ENCODE assay signal across 17 cellular contexts in genomic region chr5:136309932-136310598, GRCh38. TPM values are rescaled to one million over a fixed set of nuclear protein-coding genes. Genes with fewer than 3 reads are reported as not detected.
DNase-seq lines count a peak whose midpoint lies in the region; ATAC-seq and TF ChIP-seq lines count a peak whose summit lies in the region.
"Had no signal": no experiment of that assay in that cellular context is flagged by ENCODE, and none has a peak within 500 bp of the region (broad histone marks: within the 10 kb centered on the region; RNA-seq: fewer than 3 reads in every experiment).

No MANE protein-coding gene starts in this region.

- TF ChIP-seq CTCF in spleen (IDR thresholded peaks at IDR 0.05 in 8 of 11, conservative IDR thresholded peaks at IDR 0.05 in 3 of 11) = no peak

- no peak overlapping the region for H3K4me3 Mint-ChIP-seq in stimulated activated naive B cell treated with anti-CD40 and anti-IgM and Interleukin-4, amounts not matched to agents 10 μg/mL and 1 μg/mL and 100 μg/mL, for 72 hours
- H3K4me3 Mint-ChIP-seq: activated B cell treated with CpG ODN at 0.5 μM for 24 hours had no signal

- peak; percentile 94 for ATAC-seq in HG02571 (IDR thresholded peaks at IDR 0.05; ENCODE audit: unreplicated experiment)
- ATAC-seq in HG03354 (IDR thresholded peaks at IDR 0.05; ENCODE audit: poor library complexity, severe bottlenecking, unreplicated experiment) = peak; percentile 94
- peak; percentile 76 to 80 for ATAC-seq in stimulated activated naive B cell treated with anti-CD40 and anti-IgM and Interleukin-4, amounts not matched to agents 10 μg/mL and 1 μg/mL and 100 μg/mL, for 72 hours (replicated peaks)

- H3K4me1 Mint-ChIP-seq in stimulated activated naive B cell treated with anti-CD40 and anti-IgM and Interleukin-4, amounts not matched to agents 10 μg/mL and 1 μg/mL and 100 μg/mL, for 72 hours = peaks cover 0 to 2% of the 10 kb centered on the region in 2 donors
- H3K4me1 Mint-ChIP-seq: activated B cell treated with CpG ODN at 0.5 μM for 24 hours had no signal

- DNase-seq in SKM-1 treated with dmso at 0.1 percent for 144 hours (lab: John Stamatoyannopoulos, UW; ENCODE audit: unreplicated experiment) = peak; percentile 39
- no peak for DNase-seq in SKM-1 (lab: John Stamatoyannopoulos, UW; ENCODE audit: unreplicated experiment)
- no peak for DNase-seq in stimulated activated naive B cell treated with anti-CD40 and anti-IgM and Interleukin-4, amounts not matched to agents 10 μg/mL and 1 μg/mL and 100 μg/mL, for 72 hours
- no peak for DNase-seq in RKO (ENCODE audit: low spot score)
- DNase-seq in spleen = no peak
- no peak for DNase-seq in G401 (ENCODE audit: low spot score)
- DNase-seq: activated B cell treated with CpG ODN at 0.5 μM for 24 hours; activated naive CD4-positive, alpha-beta T cell; left ventricle myocardium inferior had no signal

- H3K4me3 ChIP-seq in spleen = no peak overlapping the region
- H3K4me3 ChIP-seq: left ventricle myocardium inferior had no signal

- H3K9me3 ChIP-seq in spleen = no peaks in the 10 kb centered on the region
- H3K9me3 ChIP-seq: left ventricle myocardium inferior had no signal

- no peaks in the 10 kb centered on the region for H3K27me3 Mint-ChIP-seq in stimulated activated naive B cell treated with anti-CD40 and anti-IgM and Interleukin-4, amounts not matched to agents 10 μg/mL and 1 μg/mL and 100 μg/mL, for 72 hours
- H3K27me3 Mint-ChIP-seq: activated B cell treated with CpG ODN at 0.5 μM for 24 hours had no signal

- intact Hi-C loops in spleen (cut with DNase I; ENCODE audit: low total_unique reads) = no loop called here

- TF ChIP-seq POLR2A in spleen (IDR thresholded peaks at IDR 0.05) = no peak

- no peak overlapping the region for H3K27ac ChIP-seq in spleen
- H3K27ac ChIP-seq: HL-60, left ventricle myocardium inferior, RWPE1 had no signal

- H3K4me1 ChIP-seq in spleen = no peaks in the 10 kb centered on the region
- H3K4me1 ChIP-seq: left ventricle myocardium inferior had no signal

- WGBS in spleen, 5 donors = 39 to 51% (median 42%) methylated on average over 2 of the region's 2 CpGs

- H3K27me3 ChIP-seq in spleen (replicated peaks in 1 of 7) = no peaks in the 10 kb centered on the region

- H3K9me3 Mint-ChIP-seq in stimulated activated naive B cell treated with anti-CD40 and anti-IgM and Interleukin-4, amounts not matched to agents 10 μg/mL and 1 μg/mL and 100 μg/mL, for 72 hours = no peaks in the 10 kb centered on the region
- H3K9me3 Mint-ChIP-seq: activated B cell treated with CpG ODN at 0.5 μM for 24 hours had no signal

- in situ Hi-C loops in G401 (cut with HindIII; ENCODE audit: low sequenced_read_pairs) = no loop called here

- H3K36me3 ChIP-seq in spleen = no peaks in the 10 kb centered on the region
- H3K36me3 ChIP-seq: left ventricle myocardium inferior had no signal

- no peaks in the 10 kb centered on the region for H3K36me3 Mint-ChIP-seq in stimulated activated naive B cell treated with anti-CD40 and anti-IgM and Interleukin-4, amounts not matched to agents 10 μg/mL and 1 μg/mL and 100 μg/mL, for 72 hours

- H3K27ac Mint-ChIP-seq in stimulated activated naive B cell treated with anti-CD40 and anti-IgM and Interleukin-4, amounts not matched to agents 10 μg/mL and 1 μg/mL and 100 μg/mL, for 72 hours = no peak overlapping the region
- H3K27ac Mint-ChIP-seq: activated B cell treated with CpG ODN at 0.5 μM for 24 hours had no signal

RNA-seq across cellular contexts. Expression of gene TRPC7, which starts 55.3 kb away (rescaled TPM):
- not detected for total RNA-seq in spleen
- not detected for polyA plus RNA-seq in spleen
- not detected in 2 replicates for total RNA-seq in G401 (2014; rRNA removed; shearing (Covaris generic))
- total RNA-seq: A172, activated B cell treated with CpG ODN at 0.5 μM for 24 hours, Daoy, fibroblast of villous mesenchyme, left ventricle myocardium inferior, osteocyte had no signal
